In the genomic region with DNA sequence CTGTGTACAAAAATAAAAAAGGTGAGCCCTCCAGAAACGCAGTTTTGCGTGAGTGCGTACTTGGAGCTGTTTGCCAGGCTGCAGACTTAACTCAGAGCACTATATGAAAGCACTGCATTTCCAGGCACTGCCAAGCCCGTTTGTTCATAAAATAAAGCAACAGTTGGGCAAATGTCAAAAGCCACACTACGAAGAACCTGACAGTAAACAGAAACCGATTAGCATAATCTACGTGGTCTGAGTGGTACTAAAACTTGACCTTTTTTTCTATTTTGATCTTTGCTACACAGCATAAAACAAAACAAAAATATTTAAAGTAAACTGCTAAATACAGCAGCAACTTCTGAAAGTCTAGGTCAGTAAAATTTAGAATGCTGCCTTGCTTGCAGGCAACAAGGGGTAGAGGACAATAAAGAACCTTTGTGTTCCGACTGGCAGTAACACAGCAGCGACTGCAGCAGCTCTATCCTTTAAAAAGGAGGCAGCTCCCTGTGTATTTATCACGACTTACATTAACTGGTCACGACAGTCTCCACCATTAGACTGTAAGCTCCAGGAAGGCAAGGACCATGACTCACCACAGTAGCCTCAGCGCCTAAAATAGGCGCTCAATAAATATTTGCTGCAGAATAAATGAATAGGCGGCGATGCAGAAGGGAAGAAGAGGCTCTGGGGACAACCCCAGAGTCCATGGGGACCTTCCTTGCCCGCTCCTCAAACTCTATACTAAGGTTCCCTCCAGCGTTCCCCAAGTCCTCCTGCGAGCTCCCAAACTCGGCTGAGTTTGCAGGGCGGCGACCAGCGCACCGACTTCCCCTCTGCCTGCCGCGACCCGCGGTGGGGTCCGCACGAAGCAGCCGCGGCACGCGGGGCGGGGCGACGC, we compare ENCODE assay signal across 1 cellular context.
TF ChIP-seq lines count a peak whose summit lies in the region.

No MANE protein-coding gene starts in this region.

TF ChIP-seq in GM12878, 131 proteins besides CTCF, POLR2A, EP300 and RAD21 (continued from another document):
- TF ChIP-seq, protein P1, sequence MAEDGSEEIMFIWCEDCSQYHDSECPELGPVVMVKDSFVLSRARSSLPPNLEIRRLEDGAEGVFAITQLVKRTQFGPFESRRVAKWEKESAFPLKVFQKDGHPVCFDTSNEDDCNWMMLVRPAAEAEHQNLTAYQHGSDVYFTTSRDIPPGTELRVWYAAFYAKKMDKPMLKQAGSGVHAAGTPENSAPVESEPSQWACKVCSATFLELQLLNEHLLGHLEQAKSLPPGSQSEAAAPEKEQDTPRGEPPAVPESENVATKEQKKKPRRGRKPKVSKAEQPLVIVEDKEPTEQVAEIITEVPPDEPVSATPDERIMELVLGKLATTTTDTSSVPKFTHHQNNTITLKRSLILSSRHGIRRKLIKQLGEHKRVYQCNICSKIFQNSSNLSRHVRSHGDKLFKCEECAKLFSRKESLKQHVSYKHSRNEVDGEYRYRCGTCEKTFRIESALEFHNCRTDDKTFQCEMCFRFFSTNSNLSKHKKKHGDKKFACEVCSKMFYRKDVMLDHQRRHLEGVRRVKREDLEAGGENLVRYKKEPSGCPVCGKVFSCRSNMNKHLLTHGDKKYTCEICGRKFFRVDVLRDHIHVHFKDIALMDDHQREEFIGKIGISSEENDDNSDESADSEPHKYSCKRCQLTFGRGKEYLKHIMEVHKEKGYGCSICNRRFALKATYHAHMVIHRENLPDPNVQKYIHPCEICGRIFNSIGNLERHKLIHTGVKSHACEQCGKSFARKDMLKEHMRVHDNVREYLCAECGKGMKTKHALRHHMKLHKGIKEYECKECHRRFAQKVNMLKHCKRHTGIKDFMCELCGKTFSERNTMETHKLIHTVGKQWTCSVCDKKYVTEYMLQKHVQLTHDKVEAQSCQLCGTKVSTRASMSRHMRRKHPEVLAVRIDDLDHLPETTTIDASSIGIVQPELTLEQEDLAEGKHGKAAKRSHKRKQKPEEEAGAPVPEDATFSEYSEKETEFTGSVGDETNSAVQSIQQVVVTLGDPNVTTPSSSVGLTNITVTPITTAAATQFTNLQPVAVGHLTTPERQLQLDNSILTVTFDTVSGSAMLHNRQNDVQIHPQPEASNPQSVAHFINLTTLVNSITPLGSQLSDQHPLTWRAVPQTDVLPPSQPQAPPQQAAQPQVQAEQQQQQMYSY (CRISPR knock-in tag; IDR thresholded peaks at IDR 0.05): no peak
- TF ChIP-seq HCFC1 (IDR thresholded peaks at IDR 0.05; ENCODE audit: low read length) (no peak), CBFB (IDR thresholded peaks at IDR 0.05; ENCODE audit: low read depth) (no peak), MEF2A (IDR thresholded peaks at IDR 0.05; ENCODE audit: insufficient read depth, low read depth, low read length) (no peak), MXI1 (IDR thresholded peaks at IDR 0.05; ENCODE audit: low read depth, low read length) (peak; percentile 31; the same call in 1 of the 2 replicates), SMC3 (IDR thresholded peaks at IDR 0.05; ENCODE audit: borderline replicate concordance, low read length) (no peak), STAT1 (conservative IDR thresholded peaks at IDR 0.05) (no peak), GATAD2B (conservative IDR thresholded peaks at IDR 0.05; ENCODE audit: low read depth) (no peak), RUNX3 (IDR thresholded peaks at IDR 0.05; ENCODE audit: low read length) (peak; percentile 29), ZBED1 (IDR thresholded peaks at IDR 0.05; ENCODE audit: borderline replicate concordance) (peak; percentile 99; the same call in 1 of the 2 replicates), TBL1XR1 (IDR thresholded peaks at IDR 0.05; ENCODE audit: low read depth, low read length) (0 out of 2 replicates have a peak, but pooled peaks have one; percentile 28), ZSCAN29 (IDR thresholded peaks at IDR 0.05) (no peak), SPI1 (IDR thresholded peaks at IDR 0.05; ENCODE audit: borderline replicate concordance, insufficient read depth, low read depth, low read length) (peak; percentile 18; the same call in 1 of the 2 replicates), SIN3A (IDR thresholded peaks at IDR 0.05; ENCODE audit: low read depth, low read length) (peak; percentile 68; the same call in 1 of the 2 replicates), NBN (IDR thresholded peaks at IDR 0.05) (no peak)
- TF ChIP-seq, protein P2, sequence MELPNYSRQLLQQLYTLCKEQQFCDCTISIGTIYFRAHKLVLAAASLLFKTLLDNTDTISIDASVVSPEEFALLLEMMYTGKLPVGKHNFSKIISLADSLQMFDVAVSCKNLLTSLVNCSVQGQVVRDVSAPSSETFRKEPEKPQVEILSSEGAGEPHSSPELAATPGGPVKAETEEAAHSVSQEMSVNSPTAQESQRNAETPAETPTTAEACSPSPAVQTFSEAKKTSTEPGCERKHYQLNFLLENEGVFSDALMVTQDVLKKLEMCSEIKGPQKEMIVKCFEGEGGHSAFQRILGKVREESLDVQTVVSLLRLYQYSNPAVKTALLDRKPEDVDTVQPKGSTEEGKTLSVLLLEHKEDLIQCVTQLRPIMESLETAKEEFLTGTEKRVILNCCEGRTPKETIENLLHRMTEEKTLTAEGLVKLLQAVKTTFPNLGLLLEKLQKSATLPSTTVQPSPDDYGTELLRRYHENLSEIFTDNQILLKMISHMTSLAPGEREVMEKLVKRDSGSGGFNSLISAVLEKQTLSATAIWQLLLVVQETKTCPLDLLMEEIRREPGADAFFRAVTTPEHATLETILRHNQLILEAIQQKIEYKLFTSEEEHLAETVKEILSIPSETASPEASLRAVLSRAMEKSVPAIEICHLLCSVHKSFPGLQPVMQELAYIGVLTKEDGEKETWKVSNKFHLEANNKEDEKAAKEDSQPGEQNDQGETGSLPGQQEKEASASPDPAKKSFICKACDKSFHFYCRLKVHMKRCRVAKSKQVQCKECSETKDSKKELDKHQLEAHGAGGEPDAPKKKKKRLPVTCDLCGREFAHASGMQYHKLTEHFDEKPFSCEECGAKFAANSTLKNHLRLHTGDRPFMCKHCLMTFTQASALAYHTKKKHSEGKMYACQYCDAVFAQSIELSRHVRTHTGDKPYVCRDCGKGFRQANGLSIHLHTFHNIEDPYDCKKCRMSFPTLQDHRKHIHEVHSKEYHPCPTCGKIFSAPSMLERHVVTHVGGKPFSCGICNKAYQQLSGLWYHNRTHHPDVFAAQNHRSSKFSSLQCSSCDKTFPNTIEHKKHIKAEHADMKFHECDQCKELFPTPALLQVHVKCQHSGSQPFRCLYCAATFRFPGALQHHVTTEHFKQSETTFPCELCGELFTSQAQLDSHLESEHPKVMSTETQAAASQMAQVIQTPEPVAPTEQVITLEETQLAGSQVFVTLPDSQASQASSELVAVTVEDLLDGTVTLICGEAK (IDR thresholded peaks at IDR 0.05; ENCODE audit: borderline replicate concordance): no peak
